1 cellular context compared by ENCODE assay signal in the genomic region with DNA sequence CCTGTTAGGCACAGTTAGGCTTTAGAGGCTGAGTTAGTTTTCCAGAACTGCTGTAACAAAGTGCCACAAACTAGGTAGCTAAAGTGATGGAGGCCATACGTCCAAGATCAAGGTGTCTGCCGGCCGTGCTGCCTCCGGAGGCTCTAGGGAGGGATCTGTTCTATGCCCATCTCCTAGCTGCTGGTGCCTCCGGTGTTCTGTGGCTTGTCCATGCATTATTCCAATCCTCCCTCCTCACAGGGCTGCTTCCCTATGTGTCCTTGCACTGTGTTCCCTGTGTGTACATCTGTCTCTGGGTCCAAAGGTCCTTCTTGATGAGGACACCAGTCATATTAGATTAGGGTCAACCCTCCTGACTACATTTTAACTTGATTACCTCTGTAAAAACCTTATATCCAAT. TPM values are rescaled to one million over a fixed set of nuclear protein-coding genes. Genes with fewer than 3 reads are reported as not detected.
"Had no signal": no experiment of that assay in that cellular context is flagged by ENCODE, and none has a peak within 500 bp of the region (broad histone marks: within the 10 kb centered on the region; RNA-seq: fewer than 3 reads in every experiment).

No MANE protein-coding gene starts in this region.

RNA-seq across cellular contexts. Expression of gene CNTNAP3B, which starts 54.4 kb away (rescaled TPM):
- total RNA-seq: OCI-LY7 had no signal
